In genomic region chr17:82287013-82287848, GRCh38 we compare ENCODE assay signal across 13 cellular contexts. TPM values are rescaled to one million over a fixed set of nuclear protein-coding genes. Genes with fewer than 3 reads are reported as not detected.
DNase-seq lines count a peak whose midpoint lies in the region; ATAC-seq, FAIRE-seq and TF ChIP-seq lines count a peak whose summit lies in the region.
"Had no signal": no experiment of that assay in that cellular context is flagged by ENCODE, and none has a peak within 500 bp of the region (broad histone marks: within the 10 kb centered on the region; RNA-seq: fewer than 3 reads in every experiment).

No MANE protein-coding gene starts in this region.

- peak overlapping the region; percentile 9 to 33 for H3K27ac Mint-ChIP-seq in activated naive CD4-positive, alpha-beta T cell treated with anti-CD3 and anti-CD28 coated beads, Interleukin-2, amount 50 U/mL, for 72 hours
- H3K27ac Mint-ChIP-seq in astrocyte (ENCODE audit: unreplicated experiment) (no peak overlapping the region), endodermal cell (no peak overlapping the region)
- H3K27ac Mint-ChIP-seq: memory B cell had no signal

- no peaks in the 10 kb centered on the region for H3K27me3 ChIP-seq in astrocyte (ENCODE audit: insufficient read depth, low read length)
- no peaks in the 10 kb centered on the region for H3K27me3 ChIP-seq in mucosa of stomach (ENCODE audit: control insufficient read depth, insufficient read depth, low read length)
- H3K27me3 ChIP-seq in upper lobe of left lung = no peaks in the 10 kb centered on the region
- no peaks in the 10 kb centered on the region for H3K27me3 ChIP-seq in endodermal cell (ENCODE audit: control insufficient read depth, insufficient read depth, low read length, poor library complexity, severe bottlenecking)

- ATAC-seq in activated naive CD4-positive, alpha-beta T cell treated with anti-CD3 and anti-CD28 coated beads, Interleukin-2, amount 50 U/mL, for 72 hours = no peak
- no peak for ATAC-seq in upper lobe of left lung (ENCODE audit: low FRiP score in 2 of 2)
- no peak for ATAC-seq in GM19452 (IDR thresholded peaks at IDR 0.05; ENCODE audit: unreplicated experiment)

- no peak overlapping the region for H3K4me3 Mint-ChIP-seq in astrocyte (ENCODE audit: unreplicated experiment)
- no peak overlapping the region for H3K4me3 Mint-ChIP-seq in endodermal cell
- H3K4me3 Mint-ChIP-seq: memory B cell had no signal

- no peak overlapping the region for H3K4me3 ChIP-seq in astrocyte (ENCODE audit: insufficient read depth, low read depth, low read length)
- peak overlapping the region; percentile 18 for H3K4me3 ChIP-seq in mucosa of stomach (ENCODE audit: low read length)
- no peak overlapping the region for H3K4me3 ChIP-seq in upper lobe of left lung
- H3K4me3 ChIP-seq in endodermal cell (ENCODE audit: low read length) = no peak overlapping the region

- no peak for TF ChIP-seq EP300 in upper lobe of left lung (IDR thresholded peaks at IDR 0.05)

- TF ChIP-seq CTCF in astrocyte (IDR thresholded peaks at IDR 0.05; ENCODE audit: insufficient read depth, low read depth, low read length) (no peak), upper lobe of left lung (IDR thresholded peaks at IDR 0.05) (no peak), endodermal cell (conservative IDR thresholded peaks at IDR 0.05) (no peak)

- DNase-seq in activated naive CD4-positive, alpha-beta T cell treated with anti-CD3 and anti-CD28 coated beads, Interleukin-2, amount 50 U/mL, for 72 hours (ENCODE audit: low spot score in 2 of 2) = no peak
- DNase-seq in activated naive CD4-positive, alpha-beta T cell treated with anti-CD3 and anti-CD28 coated beads, Interleukin-2, amount 50 U/mL, for 16 hours = no peak
- DNase-seq in astrocyte (ENCODE audit: low read depth) = no peak
- DNase-seq in upper lobe of left lung = no peak
- no peak for DNase-seq in activated CD8-positive, alpha-beta memory T cell treated with anti-CD3 and anti-CD28 coated beads for 24 hours
- no peak for DNase-seq in endodermal cell
- DNase-seq: activated CD8-positive, alpha-beta memory T cell treated with anti-CD3 and anti-CD28 coated beads, Interleukin-2, amount 50 U/mL, for 4 hours; amygdala; head of caudate nucleus; retina had no signal

- no peak overlapping the region for H3K9ac ChIP-seq in astrocyte (ENCODE audit: low read length)
- H3K9ac ChIP-seq in mucosa of stomach (ENCODE audit: low read length) = peak overlapping the region; percentile 41
- H3K9ac ChIP-seq in endodermal cell (ENCODE audit: extremely low read depth, low read length, poor library complexity, severe bottlenecking) = no peak overlapping the region

- H3K27me3 Mint-ChIP-seq in astrocyte (ENCODE audit: low read depth, unreplicated experiment) (no peaks in the 10 kb centered on the region), endodermal cell (ENCODE audit: insufficient read depth) (peaks cover 23% of the 10 kb centered on the region)
- H3K27me3 Mint-ChIP-seq: memory B cell had no signal

- peaks cover 30% of the 10 kb centered on the region for H3K4me1 ChIP-seq in astrocyte (ENCODE audit: insufficient read depth, low read length)
- H3K4me1 ChIP-seq in mucosa of stomach (ENCODE audit: control insufficient read depth, insufficient read depth, low read length) = peaks cover 44% of the 10 kb centered on the region
- H3K4me1 ChIP-seq in upper lobe of left lung = peaks cover 31 to 37% (median 35%) of the 10 kb centered on the region in 4 donors
- H3K4me1 ChIP-seq in endodermal cell (ENCODE audit: control insufficient read depth, insufficient read depth, low read length) = no peaks in the 10 kb centered on the region

- no peak overlapping the region for H2AFZ ChIP-seq in astrocyte (ENCODE audit: low read depth, low read length)

- H3K4me1 Mint-ChIP-seq in astrocyte (ENCODE audit: low read depth, unreplicated experiment) (peaks cover 5% of the 10 kb centered on the region), endodermal cell (peaks cover 8% of the 10 kb centered on the region)

- 71 to 81% methylated on average over 7 to 8 of the region's 8 CpGs for WGBS in upper lobe of left lung, 2 donors
- WGBS in endodermal cell (ENCODE audit: insufficient coverage in 1 of 2, insufficient read length in 1 of 2), 2 experiments = 95 to 96% methylated on average over 5 to 7 of the region's 8 CpGs

- TF ChIP-seq POLR2A in upper lobe of left lung (IDR thresholded peaks at IDR 0.05) = no peak

- H4K20me1 ChIP-seq in astrocyte (ENCODE audit: insufficient read depth, low read length) = no peaks in the 10 kb centered on the region

- peak overlapping the region; percentile 69 for H3K4me2 ChIP-seq in astrocyte (ENCODE audit: low read length)

- H3K27ac ChIP-seq in astrocyte (ENCODE audit: low read depth, low read length) = no peak overlapping the region
- peak overlapping the region; percentile 74 to 91 (median 84) for H3K27ac ChIP-seq in upper lobe of left lung
- H3K27ac ChIP-seq in endodermal cell (ENCODE audit: low read depth, low read length) = no peak overlapping the region

- H3K36me3 Mint-ChIP-seq in activated naive CD4-positive, alpha-beta T cell treated with anti-CD3 and anti-CD28 coated beads, Interleukin-2, amount 50 U/mL, for 72 hours = no peaks in the 10 kb centered on the region
- H3K36me3 Mint-ChIP-seq in astrocyte (ENCODE audit: low read depth, unreplicated experiment) (no peaks in the 10 kb centered on the region), endodermal cell (ENCODE audit: low read depth) (no peaks in the 10 kb centered on the region)
- H3K36me3 Mint-ChIP-seq: memory B cell had no signal

- no peaks in the 10 kb centered on the region for H3K79me2 ChIP-seq in astrocyte (ENCODE audit: insufficient read depth, low read length)

- no peaks in the 10 kb centered on the region for H3K9me3 Mint-ChIP-seq in activated naive CD4-positive, alpha-beta T cell treated with anti-CD3 and anti-CD28 coated beads, Interleukin-2, amount 50 U/mL, for 72 hours
- H3K9me3 Mint-ChIP-seq in astrocyte (ENCODE audit: unreplicated experiment) (no peaks in the 10 kb centered on the region), endodermal cell (peaks cover 15% of the 10 kb centered on the region)
- H3K9me3 Mint-ChIP-seq: memory B cell had no signal

- FAIRE-seq in astrocyte (lab: Jason Lieb, UNC) = no peak

- H3K36me3 ChIP-seq in astrocyte (ENCODE audit: insufficient read depth, low read length) (no peaks in the 10 kb centered on the region), mucosa of stomach (ENCODE audit: control insufficient read depth, insufficient read depth, low read length) (no peaks in the 10 kb centered on the region), upper lobe of left lung (no peaks in the 10 kb centered on the region), endodermal cell (ENCODE audit: control insufficient read depth, insufficient read depth, low read length) (no peaks in the 10 kb centered on the region)

- H3K9me3 ChIP-seq in astrocyte (ENCODE audit: insufficient read depth, low read depth, low read length) = peaks cover 7% of the 10 kb centered on the region
- H3K9me3 ChIP-seq in mucosa of stomach (ENCODE audit: control insufficient read depth, low read length) = no peaks in the 10 kb centered on the region
- H3K9me3 ChIP-seq in upper lobe of left lung = no peaks in the 10 kb centered on the region
- H3K9me3 ChIP-seq in endodermal cell (ENCODE audit: control insufficient read depth, low read length) = peaks cover 9% of the 10 kb centered on the region

RNA-seq across cellular contexts. Expression of gene CSNK1D, which starts 13.7 kb away (rescaled TPM):
- 100 to 1,000 TPM; 130 to 171 TPM for total RNA-seq in activated naive CD4-positive, alpha-beta T cell treated with anti-CD3 and anti-CD28 coated beads, Interleukin-2, amount 50 U/mL, for 72 hours
- total RNA-seq in astrocyte = 146 and 153 TPM in 2 replicates
- total RNA-seq in upper lobe of left lung = 100 to 1,000 TPM in 4 of 6 donors, 10 to 100 TPM in 2; 80.6 to 228 (median 152) TPM
- total RNA-seq in endodermal cell = 100 to 1,000 TPM; 104 to 143 TPM
- 101 TPM for polyA plus RNA-seq in endodermal cell (2013, experiment 1 of 2)
- polyA plus RNA-seq in endodermal cell (2013, experiment 2 of 2) = 74.7 TPM

RNA-seq across cellular contexts. Expression of gene CD7, which starts 30.2 kb away (rescaled TPM):
- 100 to 1,000 TPM; 620 to 646 TPM for total RNA-seq in activated naive CD4-positive, alpha-beta T cell treated with anti-CD3 and anti-CD28 coated beads, Interleukin-2, amount 50 U/mL, for 72 hours
- total RNA-seq in astrocyte (0.18 and 0.24 TPM in 2 replicates), upper lobe of left lung (10 to 100 TPM in 1 of 6 donors, 1 to 10 TPM in 5; 5.2 to 24.7 (median 7.6) TPM), endodermal cell (under 1 TPM; 0.55 to 0.80 TPM)
- 0.75 TPM for polyA plus RNA-seq in endodermal cell (2013, experiment 1 of 2)
- 0.58 TPM for polyA plus RNA-seq in endodermal cell (2013, experiment 2 of 2)

RNA-seq across cellular contexts. Expression of gene SECTM1, which starts 46.3 kb away (rescaled TPM):
- 10 to 100 TPM in 1 of 2 donors, 1 to 10 TPM in 1; 2.3 to 13.7 TPM for total RNA-seq in activated naive CD4-positive, alpha-beta T cell treated with anti-CD3 and anti-CD28 coated beads, Interleukin-2, amount 50 U/mL, for 72 hours
- total RNA-seq in astrocyte (0.27 TPM in 1 of 2 replicates, not detected in the other), upper lobe of left lung (10 to 100 TPM; 17.8 to 50.4 (median 36.2) TPM), endodermal cell (not detected)
- polyA plus RNA-seq in endodermal cell (2013, experiment 1 of 2) = 0.50 TPM
- polyA plus RNA-seq in endodermal cell (2013, experiment 2 of 2) = 0.12 TPM

RNA-seq across cellular contexts. Expression of gene SLC16A3, which starts 58.4 kb away (rescaled TPM):
- total RNA-seq in activated naive CD4-positive, alpha-beta T cell treated with anti-CD3 and anti-CD28 coated beads, Interleukin-2, amount 50 U/mL, for 72 hours = 100 to 1,000 TPM in 1 of 2 donors, 1 to 10 TPM in 1; 8.6 to 197 TPM
- total RNA-seq in astrocyte = 292 and 385 TPM in 2 replicates
- total RNA-seq in upper lobe of left lung = 100 to 1,000 TPM in 3 of 6 donors, 10 to 100 TPM in 3; 33.5 to 134 (median 102) TPM
- 10 to 100 TPM; 31.8 to 39.7 TPM for total RNA-seq in endodermal cell
- 31.8 TPM for polyA plus RNA-seq in endodermal cell (2013, experiment 1 of 2)
- polyA plus RNA-seq in endodermal cell (2013, experiment 2 of 2) = 26.2 TPM

Comparison
In these comparisons a context has a peak if more than half of its experiments do, and no peak if none do; other contexts are left out.
1. H3K27ac Mint-ChIP-seq: peak in activated naive CD4-positive, alpha-beta T cell treated with anti-CD3 and anti-CD28 coated beads, Interleukin-2, amount 50 U/mL, for 72 hours (2 of 2); none in astrocyte (single experiment) and endodermal cell (single experiment).
2. H3K27ac ChIP-seq: peak in upper lobe of left lung (4 of 4); none in astrocyte (single experiment) and endodermal cell (single experiment).
3. RNA of gene CD7, which starts 30.2 kb away (total RNA-seq): 620 to 646 TPM in activated naive CD4-positive, alpha-beta T cell treated with anti-CD3 and anti-CD28 coated beads, Interleukin-2, amount 50 U/mL, for 72 hours; 5.2 to 24.7 TPM in upper lobe of left lung, 0.55 to 0.80 TPM in endodermal cell and 0.18 to 0.24 TPM in astrocyte; every median in the first group is over 10 times any median in the second.